17 cellular contexts compared by ENCODE assay signal in genomic region chr7:30761214-30762156, GRCh38. TPM values are rescaled to one million over a fixed set of nuclear protein-coding genes. Genes with fewer than 3 reads are reported as not detected.
DNase-seq lines count a peak whose midpoint lies in the region; ATAC-seq, FAIRE-seq and TF ChIP-seq lines count a peak whose summit lies in the region.
"Had no signal": no experiment of that assay in that cellular context is flagged by ENCODE, and none has a peak within 500 bp of the region (broad histone marks: within the 10 kb centered on the region; RNA-seq: fewer than 3 reads in every experiment).

No MANE protein-coding gene starts in this region.

- H3K27me3 ChIP-seq in endothelial cell of umbilical vein (ENCODE audit: control insufficient read depth in 2 of 2, insufficient read depth in 2 of 2, low read length in 2 of 2) (peaks cover 34 to 36% of the 10 kb centered on the region in 2 experiments), upper lobe of right lung (no peaks in the 10 kb centered on the region)
- H3K27me3 ChIP-seq: BE2C, pancreas had no signal

- H3K9ac ChIP-seq in endothelial cell of umbilical vein (replicated peaks; ENCODE audit: extremely low read depth, insufficient read depth, low read length) = no peak overlapping the region

- no peaks in the 10 kb centered on the region for H3K9me3 ChIP-seq in endothelial cell of umbilical vein (replicated peaks; ENCODE audit: control insufficient read depth, insufficient read depth, low read length)
- no peaks in the 10 kb centered on the region for H3K9me3 ChIP-seq in upper lobe of right lung
- H3K9me3 ChIP-seq: BE2C, pancreas had no signal

- H3K79me2 ChIP-seq in endothelial cell of umbilical vein (ENCODE audit: control insufficient read depth, insufficient read depth, low read length) = no peaks in the 10 kb centered on the region

- DNase-seq in NCI-H748 (lab: John Stamatoyannopoulos, UW; ENCODE audit: unreplicated experiment) (peak; percentile 20), NCI-H748 treated with DMSO at 0.1 percent for 48 hours (lab: John Stamatoyannopoulos, UW) (no peak), endothelial cell of umbilical vein (ENCODE audit: low read depth, low spot score) (peak; percentile 20), left lobe of liver (ENCODE audit: low spot score) (no peak), upper lobe of right lung (no peak), medulla oblongata (ENCODE audit: extremely low spot score) (no peak)
- no peak for DNase-seq in stimulated activated CD4-positive, alpha-beta T cell treated with anti-CD3 and anti-CD28 coated beads, Interleukin-4, amount 100 ng/mL, for 4 hours
- DNase-seq in activated CD4-positive, alpha-beta T cell treated with anti-CD3 and anti-CD28 coated beads, Interleukin-2, amount 50 U/mL, for 1 hour = no peak
- DNase-seq: BE2C, hippocampal formation, kidney glomerular epithelial cell, NCI-H2081 treated with DMSO at 0.1 percent for 48 hours, NCI-H774, pancreas had no signal

- POLR2A ChIA-PET in endothelial cell of umbilical vein (lab: Charles Lee) = no interaction called here

- no TSS peak for BruUV-seq in endothelial cell of umbilical vein (replicated peaks; lab: Mats Ljungman, UMichigan)

- no peak overlapping the region for H2AFZ ChIP-seq in endothelial cell of umbilical vein (ENCODE audit: low read depth, low read length)

- H3K36me3 ChIP-seq in endothelial cell of umbilical vein (ENCODE audit: control insufficient read depth in 2 of 2, extremely low read depth in 1 of 2, insufficient read depth in 2 of 2, low read length in 2 of 2) (no peaks in the 10 kb centered on the region), upper lobe of right lung (no peaks in the 10 kb centered on the region)
- H3K36me3 ChIP-seq: BE2C, pancreas had no signal

- CTCF ChIA-PET in endothelial cell of umbilical vein (lab: Charles Lee) = interaction anchor here (1.3 kb wide), 2 partner anchors 16 to 361 kb away, joined by 3 to 4 read pairs; no protein-coding TSS in a partner anchor

- no peak overlapping the region for H3K4me3 ChIP-seq in endothelial cell of umbilical vein (replicated peaks in 1 of 3; ENCODE audit: insufficient read depth in 1 of 3, low read depth in 1 of 3, low read length in 3 of 3)
- H3K4me3 ChIP-seq in upper lobe of right lung = no peak overlapping the region
- H3K4me3 ChIP-seq: pancreas had no signal

- no peaks in the 10 kb centered on the region for H3K9me1 ChIP-seq in endothelial cell of umbilical vein (replicated peaks; ENCODE audit: control insufficient read depth, extremely low read depth, insufficient read depth, low read length)

- intact Hi-C loops in endothelial cell of umbilical vein (cut with micrococcal nuclease) = no loop called here
- intact Hi-C loops in upper lobe of right lung (cut with DNase I) = no loop called here

- no peak for TF ChIP-seq POLR2A in endothelial cell of umbilical vein (IDR thresholded peaks at IDR 0.05; ENCODE audit: low read depth, low read length)

- no peak for TF ChIP-seq CTCF in endothelial cell of umbilical vein (IDR thresholded peaks at IDR 0.05; ENCODE audit: extremely low read depth in 1 of 2, insufficient read depth in 1 of 2, low read depth in 1 of 2, low read length in 2 of 2)
- TF ChIP-seq CTCF in upper lobe of right lung (IDR thresholded peaks at IDR 0.05) = no peak

- dilution Hi-C loops in endothelial cell of umbilical vein (cut with MboI; ENCODE audit: extremely low pct_ligation_motif_present, low sequenced_read_pairs) = no loop called here

- H4K20me1 ChIP-seq in endothelial cell of umbilical vein (replicated peaks; ENCODE audit: control insufficient read depth, extremely low read depth, insufficient read depth, low read length) = no peaks in the 10 kb centered on the region

- FAIRE-seq in endothelial cell of umbilical vein (lab: Jason Lieb, UNC) = no peak
- FAIRE-seq: pancreas, TTC549 had no signal

- H3K27ac ChIP-seq in endothelial cell of umbilical vein (ENCODE audit: insufficient read depth, low read depth, low read length) = no peak overlapping the region
- H3K27ac ChIP-seq in upper lobe of right lung = peak overlapping the region; percentile 25
- H3K27ac ChIP-seq: 22Rv1, pancreas had no signal

- no peak overlapping the region for H3K4me2 ChIP-seq in endothelial cell of umbilical vein (ENCODE audit: insufficient read depth, low read length)

- ATAC-seq in left lobe of liver = peak; percentile 42
- ATAC-seq in upper lobe of right lung = no peak

- H3K4me1 ChIP-seq in endothelial cell of umbilical vein (ENCODE audit: control insufficient read depth, extremely low read depth, insufficient read depth, low read length) (no peaks in the 10 kb centered on the region), upper lobe of right lung (peaks cover 56% of the 10 kb centered on the region)
- H3K4me1 ChIP-seq: pancreas had no signal

TF ChIP-seq in endothelial cell of umbilical vein, 7 proteins besides CTCF, POLR2A, EP300 and RAD21:
- TF ChIP-seq MYC (IDR thresholded peaks at IDR 0.05; ENCODE audit: low read depth, low read length) = no peak
- TF ChIP-seq GATA2 (IDR thresholded peaks at IDR 0.05; ENCODE audit: insufficient read depth, insufficient read length, low read depth, low read length) = no peak
- peak; percentile 46 for TF ChIP-seq EZH2 (IDR thresholded peaks at IDR 0.05; ENCODE audit: borderline replicate concordance, low read depth, low read length, severe bottlenecking)
- no peak for TF ChIP-seq MAX (IDR thresholded peaks at IDR 0.05; ENCODE audit: insufficient read depth, insufficient read length)
- no peak for TF ChIP-seq JUN (IDR thresholded peaks at IDR 0.05; ENCODE audit: borderline replicate concordance, insufficient read depth, insufficient read length, low read depth)

RNA-seq across cellular contexts. Expression of gene INMT, which starts 9.6 kb away (rescaled TPM):
- total RNA-seq in endothelial cell of umbilical vein (not detected in 2 replicates), left lobe of liver (21.5 TPM), upper lobe of right lung (501 TPM)
- polyA plus RNA-seq in endothelial cell of umbilical vein = not detected in 2 replicates
- polyA plus RNA-seq in endothelial cell of umbilical vein (2011; cell fraction: cytosol; rRNA removed) = not detected in 2 replicates
- not detected in 2 replicates for polyA plus RNA-seq in endothelial cell of umbilical vein (2011; cell fraction: nucleus; rRNA removed)
- not detected in 2 replicates for polyA plus RNA-seq in endothelial cell of umbilical vein (2012)
- polyA minus RNA-seq in endothelial cell of umbilical vein = 0.19 TPM in 1 of 2 replicates, not detected in the other
- polyA minus RNA-seq in endothelial cell of umbilical vein (2011; cell fraction: cytosol; rRNA and poly(A)+ RNA removed) = not detected
- not detected in 2 replicates for polyA minus RNA-seq in endothelial cell of umbilical vein (2011; cell fraction: nucleus; rRNA and poly(A)+ RNA removed)
- polyA plus RNA-seq: IgD-negative memory B cell had no signal

RNA-seq across cellular contexts. Expression of gene MINDY4, which starts 9.7 kb away (rescaled TPM):
- 4.7 and 5.2 TPM in 2 replicates for total RNA-seq in endothelial cell of umbilical vein
- polyA plus RNA-seq in endothelial cell of umbilical vein = 2.2 and 2.3 TPM in 2 replicates
- polyA plus RNA-seq in endothelial cell of umbilical vein (2011; cell fraction: cytosol; rRNA removed) = 1.5 and 1.9 TPM in 2 replicates
- 8.1 TPM in 2 replicates for polyA plus RNA-seq in endothelial cell of umbilical vein (2011; cell fraction: nucleus; rRNA removed)
- polyA plus RNA-seq in endothelial cell of umbilical vein (2012) = 2.3 and 2.4 TPM in 2 replicates
- polyA minus RNA-seq in endothelial cell of umbilical vein = 2.7 and 4.2 TPM in 2 replicates
- not detected for polyA minus RNA-seq in endothelial cell of umbilical vein (2011; cell fraction: cytosol; rRNA and poly(A)+ RNA removed)
- polyA minus RNA-seq in endothelial cell of umbilical vein (2011; cell fraction: nucleus; rRNA and poly(A)+ RNA removed) = 6.9 and 7.8 TPM in 2 replicates
- total RNA-seq in left lobe of liver = 2.3 TPM
- total RNA-seq in upper lobe of right lung = 20.1 TPM

Comparison
In these comparisons a context has a peak if more than half of its experiments do, and no peak if none do; other contexts are left out.
1. DNase-seq: peak in NCI-H748 (single experiment) and endothelial cell of umbilical vein (single experiment); none in NCI-H748 treated with DMSO at 0.1 percent for 48 hours (single experiment), left lobe of liver (single experiment), upper lobe of right lung (single experiment), stimulated activated CD4-positive, alpha-beta T cell treated with anti-CD3 and anti-CD28 coated beads, Interleukin-4, amount 100 ng/mL, for 4 hours (0 of 2), medulla oblongata (single experiment) and activated CD4-positive, alpha-beta T cell treated with anti-CD3 and anti-CD28 coated beads, Interleukin-2, amount 50 U/mL, for 1 hour (single experiment).
2. RNA of gene INMT, which starts 9.6 kb away (total RNA-seq): 501 TPM in upper lobe of right lung (single experiment) and 21.5 TPM in left lobe of liver (single experiment); not detected in endothelial cell of umbilical vein; every median in the first group is over 10 times any median in the second.